In genomic region chr20:53853451-53853713, GRCh38 we compare ENCODE assay signal across 21 cellular contexts.
DNase-seq lines count a peak whose midpoint lies in the region; ATAC-seq, FAIRE-seq and TF ChIP-seq lines count a peak whose summit lies in the region.
"Had no signal": no experiment of that assay in that cellular context is flagged by ENCODE, and none has a peak within 500 bp of the region (broad histone marks: within the 10 kb centered on the region; RNA-seq: fewer than 3 reads in every experiment).

No MANE protein-coding gene starts in this region.

- H2BK120ac ChIP-seq in H1 (replicated peaks; ENCODE audit: low read depth, low read length), result no peak overlapping the region

- H3K4me2 ChIP-seq in H1 (ENCODE audit: insufficient read depth in 1 of 2, low read depth in 2 of 2, low read length in 2 of 2), result no peak overlapping the region

- H4K91ac ChIP-seq in H1 (replicated peaks; ENCODE audit: insufficient read length, low read length), result peak overlapping the region; percentile 32

- no peak overlapping the region for H2AK5ac ChIP-seq in H1 (ENCODE audit: low read depth, low read length)

- H3K9me3 Mint-ChIP-seq in stimulated activated effector memory CD8-positive, alpha-beta T cell treated with anti-CD3 and anti-CD28 coated beads, Interleukin-12 subunit alpha, Interleukin-12 subunit beta, amount 100 ng/mL, for 72 hours, result no peaks in the 10 kb centered on the region
- H3K9me3 Mint-ChIP-seq: CD14-positive monocyte; CD8-positive, alpha-beta T cell had no signal

- H3K27ac ChIP-seq in A673 (ENCODE audit: low read depth, low read length, poor library complexity, severe bottlenecking) (peak overlapping the region; percentile 49), Panc1 (ENCODE audit: low read length) (peak overlapping the region; percentile 83), H1 (ENCODE audit: low read depth, low read length) (no peak overlapping the region)
- H3K27ac ChIP-seq: HL-60 had no signal

- H2BK20ac ChIP-seq in H1 (ENCODE audit: low read length), result no peak overlapping the region

- H3K4ac ChIP-seq in H1 (replicated peaks; ENCODE audit: insufficient read length, low read depth, low read length), result no peak overlapping the region

- no peak overlapping the region for H3K56ac ChIP-seq in H1 (replicated peaks; ENCODE audit: insufficient read length, low read depth, low read length)

- H3K4me1 Mint-ChIP-seq in stimulated activated effector memory CD8-positive, alpha-beta T cell treated with anti-CD3 and anti-CD28 coated beads, Interleukin-12 subunit alpha, Interleukin-12 subunit beta, amount 100 ng/mL, for 72 hours, result peaks cover 5% of the 10 kb centered on the region

- no peak overlapping the region for H3K23ac ChIP-seq in H1 (ENCODE audit: insufficient read length)

- H3K79me2 ChIP-seq in H1 (ENCODE audit: control insufficient read depth in 1 of 2, insufficient read depth in 2 of 2, low read length in 2 of 2), result no peaks in the 10 kb centered on the region

- CTCF ChIA-PET in A673 (lab: Charles Lee), result no interaction called here
- CTCF ChIA-PET in Panc1 (lab: Charles Lee), result no interaction called here
- CTCF ChIA-PET in H1 (lab: Charles Lee; ENCODE audit: partially characterized antibody), result no interaction called here

- H2BK5ac ChIP-seq in H1 (ENCODE audit: low read depth, low read length), result no peak overlapping the region

- DNase-seq in A673 (ENCODE audit: low spot score) (peak; percentile 64), Panc1 (ENCODE audit: low read depth, low spot score) (no peak), H1 (ENCODE audit: low read depth in 1 of 2, low spot score in 2 of 2) (no peak), OCI-M2 (lab: John Stamatoyannopoulos, UW; ENCODE audit: unreplicated experiment) (no peak), A172 (ENCODE audit: low spot score) (no peak), HPDE6-E6E7 (ENCODE audit: extremely low spot score) (no peak)
- DNase-seq in stimulated activated effector memory CD8-positive, alpha-beta T cell treated with anti-CD3 and anti-CD28 coated beads, Interleukin-12 subunit alpha, Interleukin-12 subunit beta, amount 100 ng/mL, for 72 hours (ENCODE audit: low spot score in 2 of 2), result no peak
- no peak for DNase-seq in stimulated activated CD4-positive, alpha-beta T cell treated with anti-CD3 and anti-CD28 coated beads, Interleukin-2, amount 100 ng/mL, for 24 hours
- DNase-seq: BE2C; CD8-positive, alpha-beta T cell; COR-L47; DND-41; GDM1; IMR-90 had no signal

- H3K36me3 ChIP-seq in A673 (ENCODE audit: insufficient read depth, low read length, poor library complexity, severe bottlenecking), result no peaks in the 10 kb centered on the region
- no peaks in the 10 kb centered on the region for H3K36me3 ChIP-seq in Panc1 (ENCODE audit: control insufficient read depth, insufficient read depth, low read length)
- H3K36me3 ChIP-seq in H1 (ENCODE audit: control insufficient read depth in 2 of 4, insufficient read depth in 4 of 4, low read length in 3 of 4), result no peaks in the 10 kb centered on the region
- H3K36me3 ChIP-seq: BE2C had no signal

- no peak for ATAC-seq in Panc1
- ATAC-seq in stimulated activated effector memory CD8-positive, alpha-beta T cell treated with anti-CD3 and anti-CD28 coated beads, Interleukin-12 subunit alpha, Interleukin-12 subunit beta, amount 100 ng/mL, for 72 hours, result no peak
- ATAC-seq: CD8-positive, alpha-beta T cell; HCT116 had no signal

- H4K8ac ChIP-seq in H1 (ENCODE audit: extremely low read depth, insufficient read depth, low read length), result no peak overlapping the region

- intact Hi-C loops in A673 (cut with micrococcal nuclease; ENCODE audit: unreplicated experiment), result no loop called here
- intact Hi-C loops in Panc1 (cut with micrococcal nuclease; ENCODE audit: unreplicated experiment), result no loop called here

- in situ Hi-C loops in Panc1 (cut with HindIII; ENCODE audit: low pct_unique_long_range_greater_than_20kb, low sequenced_read_pairs), result no loop called here

- peak overlapping the region; percentile 43 for H3K27ac Mint-ChIP-seq in stimulated activated effector memory CD8-positive, alpha-beta T cell treated with anti-CD3 and anti-CD28 coated beads, Interleukin-12 subunit alpha, Interleukin-12 subunit beta, amount 100 ng/mL, for 72 hours
- H3K27ac Mint-ChIP-seq: CD8-positive, alpha-beta T cell had no signal

- H3K36me3 Mint-ChIP-seq in stimulated activated effector memory CD8-positive, alpha-beta T cell treated with anti-CD3 and anti-CD28 coated beads, Interleukin-12 subunit alpha, Interleukin-12 subunit beta, amount 100 ng/mL, for 72 hours, result no peaks in the 10 kb centered on the region
- H3K36me3 Mint-ChIP-seq: CD14-positive monocyte had no signal

- no peaks in the 10 kb centered on the region for H4K20me1 ChIP-seq in H1 (replicated peaks in 1 of 2; ENCODE audit: control insufficient read depth in 1 of 2, insufficient read depth in 2 of 2, low read length in 2 of 2)

- no peaks in the 10 kb centered on the region for H3K23me2 ChIP-seq in H1 (ENCODE audit: low read depth, low read length)

- no peak overlapping the region for H3K18ac ChIP-seq in H1 (ENCODE audit: extremely low read depth, low read length)

- TF ChIP-seq EP300 in H1 (IDR thresholded peaks at IDR 0.05; ENCODE audit: borderline replicate concordance in 1 of 2, low read depth in 2 of 2, low read length in 2 of 2), result no peak

- no peak overlapping the region for H3K4me3 Mint-ChIP-seq in stimulated activated effector memory CD8-positive, alpha-beta T cell treated with anti-CD3 and anti-CD28 coated beads, Interleukin-12 subunit alpha, Interleukin-12 subunit beta, amount 100 ng/mL, for 72 hours
- H3K4me3 Mint-ChIP-seq: CD14-positive monocyte; CD8-positive, alpha-beta T cell had no signal

- H3K4me3 ChIP-seq in A673 (ENCODE audit: low read depth, low read length, poor library complexity, severe bottlenecking) (no peak overlapping the region), Panc1 (ENCODE audit: low read depth in 2 of 2, low read length in 2 of 2) (no peak overlapping the region), H1 (ENCODE audit: extremely low read depth in 1 of 4, insufficient read depth in 2 of 4, low read depth in 3 of 4, low read length in 4 of 4) (no peak overlapping the region)

- no peak overlapping the region for H2AFZ ChIP-seq in H1 (ENCODE audit: low read length)

- H3K4me1 ChIP-seq in A673 (ENCODE audit: insufficient read depth, low read length, poor library complexity, severe bottlenecking), result peaks cover 27% of the 10 kb centered on the region
- peaks cover 21% of the 10 kb centered on the region for H3K4me1 ChIP-seq in Panc1 (ENCODE audit: control insufficient read depth, insufficient read depth, low read length)
- H3K4me1 ChIP-seq in H1 (replicated peaks in 1 of 4; ENCODE audit: control insufficient read depth in 3 of 4, insufficient read depth in 4 of 4, low read length in 3 of 4), result peaks cover 0 to 4% (median 2%) of the 10 kb centered on the region in 4 experiments; a peak in 6 of 7 replicates

- no peak overlapping the region for H3K9ac ChIP-seq in H1 (replicated peaks in 1 of 4; ENCODE audit: extremely low read depth in 1 of 4, low read depth in 3 of 4, low read length in 3 of 4)

- H3K9me3 ChIP-seq in A673 (ENCODE audit: low read depth, low read length, poor library complexity, severe bottlenecking), result no peaks in the 10 kb centered on the region
- no peaks in the 10 kb centered on the region for H3K9me3 ChIP-seq in Panc1 (ENCODE audit: control insufficient read depth, insufficient read depth, low read depth, low read length)
- H3K9me3 ChIP-seq in H1 (ENCODE audit: insufficient read depth in 2 of 2, low read depth in 1 of 2, low read length in 1 of 2), result peaks cover 0 to 8% of the 10 kb centered on the region in 2 experiments; a peak in 1 of 4 replicates
- H3K9me3 ChIP-seq: BE2C had no signal

- no peak overlapping the region for H3K14ac ChIP-seq in H1 (ENCODE audit: insufficient read length)

- FAIRE-seq in H1 (lab: Jason Lieb, UNC), result no peak
- FAIRE-seq: A204.1, GM12892, GM19239, H54 had no signal

- POLR2A ChIA-PET in A673 (lab: Charles Lee; ENCODE audit: low non-redundant PET) (no interaction called here), Panc1 (lab: Charles Lee) (interaction anchor here (0.7 kb wide), 1 partner anchor 342 kb away, joined by 7 read pairs; no protein-coding TSS in a partner anchor), H1 (lab: Charles Lee; ENCODE audit: partially characterized antibody) (no interaction called here)

- TF ChIP-seq CTCF in A673 (conservative IDR thresholded peaks at IDR 0.05; ENCODE audit: low read depth, low read length), result no peak
- TF ChIP-seq CTCF in Panc1 (IDR thresholded peaks at IDR 0.05), result no peak
- TF ChIP-seq CTCF in H1 (IDR thresholded peaks at IDR 0.05; ENCODE audit: control extremely low read depth in 1 of 3, insufficient read depth in 1 of 3, low read depth in 1 of 3, low read length in 3 of 3), result no peak

- no peak overlapping the region for H2BK12ac ChIP-seq in H1 (ENCODE audit: low read depth, low read length)

- TF ChIP-seq RAD21 in H1 (IDR thresholded peaks at IDR 0.05 in 1 of 2, conservative IDR thresholded peaks at IDR 0.05 in 1 of 2; ENCODE audit: low read depth in 2 of 2, low read length in 2 of 2), result no peak

- BruUV-seq in A673 (replicated peaks; lab: Mats Ljungman, UMichigan) (no TSS peak), Panc1 (replicated peaks; lab: Mats Ljungman, UMichigan) (no TSS peak)

- no peak overlapping the region for H4K5ac ChIP-seq in H1 (ENCODE audit: insufficient read length, low read depth, low read length)

- no peaks in the 10 kb centered on the region for H3K79me1 ChIP-seq in H1 (ENCODE audit: low read depth, low read length)

- no peak overlapping the region for H2BK15ac ChIP-seq in H1 (ENCODE audit: low read length)

- no peak for TF ChIP-seq POLR2A in H1 (IDR thresholded peaks at IDR 0.05; ENCODE audit: control extremely low read depth in 1 of 2, low read depth in 2 of 2, low read length in 2 of 2)

- H3K27me3 ChIP-seq in A673 (replicated peaks; ENCODE audit: insufficient read depth, low read depth, low read length, poor library complexity), result no peaks in the 10 kb centered on the region
- no peaks in the 10 kb centered on the region for H3K27me3 ChIP-seq in Panc1 (ENCODE audit: control insufficient read depth, insufficient read depth, low read length)
- H3K27me3 ChIP-seq in H1 (replicated peaks in 1 of 4; ENCODE audit: control insufficient read depth in 3 of 4, extremely low read depth in 1 of 4, insufficient read depth in 3 of 4, low read length in 3 of 4), result no peaks in the 10 kb centered on the region
- H3K27me3 ChIP-seq: BE2C had no signal

TF ChIP-seq in H1, 55 proteins besides CTCF, POLR2A, EP300 and RAD21 (continues in another document):
- TF ChIP-seq ZNF274 (IDR thresholded peaks at IDR 0.05; ENCODE audit: borderline replicate concordance, extremely low read depth, low read length), result no peak
- no peak for TF ChIP-seq GABPA (IDR thresholded peaks at IDR 0.05; ENCODE audit: borderline replicate concordance, insufficient read depth, low read length)
- no peak for TF ChIP-seq TEAD4 (IDR thresholded peaks at IDR 0.05; ENCODE audit: low read depth, low read length)
- no peak for TF ChIP-seq GTF2F1 (IDR thresholded peaks at IDR 0.05; ENCODE audit: borderline replicate concordance, low read depth, low read length)
- no peak for TF ChIP-seq CBX8 (IDR thresholded peaks at IDR 0.05; ENCODE audit: borderline replicate concordance, low read depth, low read length)
- TF ChIP-seq TAF7 (optimal IDR thresholded peaks at IDR 0.05; ENCODE audit: borderline replicate concordance, low read depth, low read length), result no peak
- no peak for TF ChIP-seq TBP (IDR thresholded peaks at IDR 0.05; ENCODE audit: low read depth, low read length)
- no peak for TF ChIP-seq CHD2 (IDR thresholded peaks at IDR 0.05; ENCODE audit: low read length)
